In the genomic region with DNA sequence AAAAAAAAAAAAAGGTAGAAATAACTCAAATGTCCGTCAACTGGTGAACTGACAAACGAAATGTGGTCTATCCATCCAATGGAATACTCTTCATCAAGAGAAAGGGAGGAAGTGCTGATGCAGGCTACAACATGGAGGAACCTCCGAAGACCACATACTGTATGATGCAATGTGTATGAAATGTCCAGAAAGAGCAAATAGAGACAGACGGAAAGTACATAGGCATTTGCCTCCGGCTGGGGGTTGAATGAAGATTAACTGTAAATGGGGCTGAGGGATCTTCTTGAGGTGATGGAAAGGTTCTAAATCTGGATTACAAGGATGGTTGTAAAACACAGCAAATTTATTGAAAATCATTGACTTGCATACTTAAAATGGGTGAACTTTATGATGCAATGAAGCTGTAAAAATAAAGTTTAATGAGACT, we compare ENCODE assay signal across 1 cellular context.
TF ChIP-seq lines count a peak whose summit lies in the region.

No MANE protein-coding gene starts in this region.

TF ChIP-seq in HepG2, 621 proteins besides CTCF, POLR2A, EP300 and RAD21 (continued from another document):
- TF ChIP-seq ZNF282 (IDR thresholded peaks at IDR 0.05; ENCODE audit: partially characterized antibody): no peak
- TF ChIP-seq ZNF570 (CRISPR knock-in tag; IDR thresholded peaks at IDR 0.05; ENCODE audit: borderline replicate concordance): no peak
- TF ChIP-seq ZNF382 (CRISPR knock-in tag; IDR thresholded peaks at IDR 0.05; ENCODE audit: borderline replicate concordance): no peak
- TF ChIP-seq, protein P1, sequence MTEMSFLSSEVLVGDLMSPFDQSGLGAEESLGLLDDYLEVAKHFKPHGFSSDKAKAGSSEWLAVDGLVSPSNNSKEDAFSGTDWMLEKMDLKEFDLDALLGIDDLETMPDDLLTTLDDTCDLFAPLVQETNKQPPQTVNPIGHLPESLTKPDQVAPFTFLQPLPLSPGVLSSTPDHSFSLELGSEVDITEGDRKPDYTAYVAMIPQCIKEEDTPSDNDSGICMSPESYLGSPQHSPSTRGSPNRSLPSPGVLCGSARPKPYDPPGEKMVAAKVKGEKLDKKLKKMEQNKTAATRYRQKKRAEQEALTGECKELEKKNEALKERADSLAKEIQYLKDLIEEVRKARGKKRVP (CRISPR knock-in tag; IDR thresholded peaks at IDR 0.05): peak; percentile 80 to 99
- TF ChIP-seq ASH2L (IDR thresholded peaks at IDR 0.05; ENCODE audit: insufficient read length, low read depth, low read length): no peak
- no peak; the same call in 1 of the 2 replicates for TF ChIP-seq KDM1A (CRISPR knock-in tag; IDR thresholded peaks at IDR 0.05)
- no peak for TF ChIP-seq THAP9 (CRISPR knock-in tag; IDR thresholded peaks at IDR 0.05; ENCODE audit: borderline replicate concordance)
- no peak for TF ChIP-seq ZBTB33 (CRISPR knock-in tag; IDR thresholded peaks at IDR 0.05)
- 0 out of 2 replicates have a peak, but pooled peaks have one; percentile 47 for TF ChIP-seq KAT7 (CRISPR knock-in tag; IDR thresholded peaks at IDR 0.05; ENCODE audit: borderline replicate concordance)
- no peak for TF ChIP-seq JUN (CRISPR knock-in tag; IDR thresholded peaks at IDR 0.05)
- TF ChIP-seq NONO (IDR thresholded peaks at IDR 0.05): no peak
- TF ChIP-seq NONO (CRISPR knock-in tag; conservative IDR thresholded peaks at IDR 0.05): 0 out of 2 replicates have a peak, but pooled peaks have one; percentile 28
- TF ChIP-seq ARNTL (CRISPR knock-in tag; IDR thresholded peaks at IDR 0.05): no peak
- 0 out of 2 replicates have a peak, but pooled peaks have one; percentile 40 for TF ChIP-seq YEATS4 (CRISPR knock-in tag; IDR thresholded peaks at IDR 0.05; ENCODE audit: borderline replicate concordance)
- no peak for TF ChIP-seq HNRNPK (IDR thresholded peaks at IDR 0.05; ENCODE audit: low read depth, low read length, poor library complexity, severe bottlenecking)
- no peak for TF ChIP-seq DR1 (CRISPR knock-in tag; IDR thresholded peaks at IDR 0.05)
- no peak for TF ChIP-seq ZNF10 (CRISPR knock-in tag; IDR thresholded peaks at IDR 0.05; ENCODE audit: borderline replicate concordance, low read depth)
- TF ChIP-seq NCOA2 (CRISPR knock-in tag; IDR thresholded peaks at IDR 0.05): peak; percentile 79
- TF ChIP-seq ZNF264 (CRISPR knock-in tag; IDR thresholded peaks at IDR 0.05): 0 out of 2 replicates have a peak, but pooled peaks have one; percentile 66
- peak; percentile 63 for TF ChIP-seq TEAD3 (CRISPR knock-in tag; optimal IDR thresholded peaks at IDR 0.05; ENCODE audit: borderline replicate concordance)
- TF ChIP-seq NCOA1 (CRISPR knock-in tag; IDR thresholded peaks at IDR 0.05): no peak
- TF ChIP-seq ZNF605 (CRISPR knock-in tag; IDR thresholded peaks at IDR 0.05): no peak
- no peak for TF ChIP-seq MLXIP (CRISPR knock-in tag; IDR thresholded peaks at IDR 0.05; ENCODE audit: borderline replicate concordance)
- no peak for TF ChIP-seq SSRP1 (CRISPR knock-in tag; IDR thresholded peaks at IDR 0.05)
- 0 out of 2 replicates have a peak, but pooled peaks have one; percentile 25 for TF ChIP-seq TARDBP (CRISPR knock-in tag; IDR thresholded peaks at IDR 0.05)
- no peak for TF ChIP-seq ZNF383 (CRISPR knock-in tag; IDR thresholded peaks at IDR 0.05; ENCODE audit: borderline replicate concordance)
- no peak for TF ChIP-seq GLMP (CRISPR knock-in tag; IDR thresholded peaks at IDR 0.05; ENCODE audit: borderline replicate concordance)
- TF ChIP-seq SP5 (CRISPR knock-in tag; IDR thresholded peaks at IDR 0.05; ENCODE audit: borderline replicate concordance, low read depth): no peak
- TF ChIP-seq FOXO1 (CRISPR knock-in tag; IDR thresholded peaks at IDR 0.05): no peak
- peak; percentile 38; the same call in 1 of the 2 replicates for TF ChIP-seq REPIN1 (CRISPR knock-in tag; IDR thresholded peaks at IDR 0.05; ENCODE audit: borderline replicate concordance, low read depth)
- peak; percentile 63; the same call in 1 of the 2 replicates for TF ChIP-seq ZNF280D (CRISPR knock-in tag; IDR thresholded peaks at IDR 0.05)
- TF ChIP-seq BRD4 (CRISPR knock-in tag; IDR thresholded peaks at IDR 0.05): 0 out of 2 replicates have a peak, but pooled peaks have one; percentile 41
- peak; percentile 79 for TF ChIP-seq ZMYM4 (CRISPR knock-in tag; IDR thresholded peaks at IDR 0.05)
- TF ChIP-seq GATAD2A (CRISPR knock-in tag; IDR thresholded peaks at IDR 0.05): peak; percentile 83
- TF ChIP-seq, protein P2, sequence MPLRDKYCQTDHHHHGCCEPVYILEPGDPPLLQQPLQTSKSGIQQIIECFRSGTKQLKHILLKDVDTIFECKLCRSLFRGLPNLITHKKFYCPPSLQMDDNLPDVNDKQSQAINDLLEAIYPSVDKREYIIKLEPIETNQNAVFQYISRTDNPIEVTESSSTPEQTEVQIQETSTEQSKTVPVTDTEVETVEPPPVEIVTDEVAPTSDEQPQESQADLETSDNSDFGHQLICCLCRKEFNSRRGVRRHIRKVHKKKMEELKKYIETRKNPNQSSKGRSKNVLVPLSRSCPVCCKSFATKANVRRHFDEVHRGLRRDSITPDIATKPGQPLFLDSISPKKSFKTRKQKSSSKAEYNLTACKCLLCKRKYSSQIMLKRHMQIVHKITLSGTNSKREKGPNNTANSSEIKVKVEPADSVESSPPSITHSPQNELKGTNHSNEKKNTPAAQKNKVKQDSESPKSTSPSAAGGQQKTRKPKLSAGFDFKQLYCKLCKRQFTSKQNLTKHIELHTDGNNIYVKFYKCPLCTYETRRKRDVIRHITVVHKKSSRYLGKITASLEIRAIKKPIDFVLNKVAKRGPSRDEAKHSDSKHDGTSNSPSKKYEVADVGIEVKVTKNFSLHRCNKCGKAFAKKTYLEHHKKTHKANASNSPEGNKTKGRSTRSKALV (CRISPR knock-in tag; IDR thresholded peaks at IDR 0.05): no peak
- no peak for TF ChIP-seq NFIC (IDR thresholded peaks at IDR 0.05; ENCODE audit: low read length)
- no peak for TF ChIP-seq PRPF4 (IDR thresholded peaks at IDR 0.05; ENCODE audit: low read depth, low read length, poor library complexity, severe bottlenecking)
